ENCODE assay signal across 19 cellular contexts in the genomic region with DNA sequence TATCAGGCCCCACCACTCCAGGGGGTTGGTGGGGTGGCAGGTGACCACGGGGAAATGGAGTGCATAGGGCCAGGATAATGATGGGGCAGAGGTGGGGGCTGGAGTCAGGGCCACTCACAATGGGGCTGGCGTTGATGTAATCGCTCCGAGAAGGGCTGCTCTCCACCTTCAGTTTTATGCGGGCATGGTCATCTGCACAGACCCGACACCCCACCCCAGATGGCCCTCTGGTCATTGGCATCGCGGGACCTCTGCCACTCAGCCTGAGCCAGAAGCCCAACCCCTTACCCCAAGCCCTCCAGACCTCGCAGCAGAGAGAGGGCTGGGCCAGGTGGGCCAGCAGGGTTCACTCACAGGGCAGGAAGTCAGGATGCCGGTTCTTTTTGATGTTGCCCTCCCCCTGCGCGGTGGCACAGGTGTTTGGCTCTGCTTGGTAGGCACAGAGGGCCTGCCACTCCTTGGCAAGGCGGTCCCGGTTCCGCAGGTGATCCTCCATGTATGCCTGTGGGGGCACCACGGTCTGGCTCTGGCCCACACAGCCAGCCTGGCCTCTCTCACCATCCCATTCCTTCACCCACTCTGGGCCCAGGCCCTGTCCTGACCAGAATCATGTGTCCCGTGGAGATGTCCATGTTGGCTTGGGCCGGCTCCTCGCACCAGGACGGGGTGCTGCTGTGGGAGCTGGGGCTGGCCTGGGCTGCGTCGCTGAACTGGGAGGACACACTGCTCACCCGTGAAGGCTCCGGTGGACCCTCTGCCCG. TPM values are rescaled to one million over a fixed set of nuclear protein-coding genes. Genes with fewer than 3 reads are reported as not detected.
DNase-seq lines count a peak whose midpoint lies in the region; ATAC-seq and TF ChIP-seq lines count a peak whose summit lies in the region.
"Had no signal": no experiment of that assay in that cellular context is flagged by ENCODE, and none has a peak within 500 bp of the region (broad histone marks: within the 10 kb centered on the region; RNA-seq: fewer than 3 reads in every experiment).

No MANE protein-coding gene starts in this region.

- no peak overlapping the region for H3K27ac ChIP-seq in CD8-positive, alpha-beta T cell (ENCODE audit: low read depth, low read length)
- H3K27ac ChIP-seq: RWPE1 had no signal

- POLR2A ChIA-PET in CD8-positive, alpha-beta T cell (lab: Charles Lee), result no interaction called here

- H3K27me3 Mint-ChIP-seq in CD8-positive, alpha-beta T cell (ENCODE audit: low read depth), result peaks cover 15% of the 10 kb centered on the region

- H3K36me3 Mint-ChIP-seq in CD8-positive, alpha-beta T cell, result no peaks in the 10 kb centered on the region
- H3K36me3 Mint-ChIP-seq: CD8-positive, alpha-beta memory T cell had no signal

- CTCF ChIA-PET in CD8-positive, alpha-beta T cell (lab: Charles Lee), result interaction anchor here (0.9 to 10.7 kb wide), 11 partner anchors 17 to 239 kb away, joined by 3 to 269 read pairs (median 26); a partner anchor contains a TSS

- no peak overlapping the region for H3K4me3 ChIP-seq in CD8-positive, alpha-beta T cell (ENCODE audit: low read depth, low read length)
- H3K4me3 ChIP-seq in H7 (ENCODE audit: insufficient read depth, low read depth, low read length), result no peak overlapping the region
- H3K4me3 ChIP-seq in foreskin fibroblast (ENCODE audit: low read depth in 1 of 2, low read length in 2 of 2), result no peak overlapping the region

- H3K9me3 ChIP-seq in CD8-positive, alpha-beta T cell (ENCODE audit: low read length), result no peaks in the 10 kb centered on the region
- H3K9me3 ChIP-seq: BE2C had no signal

- peaks cover 37% of the 10 kb centered on the region for H3K4me1 Mint-ChIP-seq in CD8-positive, alpha-beta T cell (ENCODE audit: low read depth)

- no peaks in the 10 kb centered on the region for H3K27me3 ChIP-seq in CD8-positive, alpha-beta T cell (ENCODE audit: insufficient read depth, low read length)
- H3K27me3 ChIP-seq in H7 (ENCODE audit: control insufficient read depth, insufficient read depth, low read length), result peaks cover 20% of the 10 kb centered on the region
- H3K27me3 ChIP-seq: BE2C had no signal

- H3K27ac Mint-ChIP-seq in CD8-positive, alpha-beta T cell, result no peak overlapping the region
- H3K27ac Mint-ChIP-seq: H9 had no signal

- no peaks in the 10 kb centered on the region for H3K36me3 ChIP-seq in CD8-positive, alpha-beta T cell (ENCODE audit: insufficient read depth, low read length)
- H3K36me3 ChIP-seq in H7 (replicated peaks; ENCODE audit: control insufficient read depth, insufficient read depth, low read length), result no peaks in the 10 kb centered on the region

- H3K9me3 Mint-ChIP-seq in CD8-positive, alpha-beta T cell, result no peaks in the 10 kb centered on the region
- H3K9me3 Mint-ChIP-seq: CD8-positive, alpha-beta memory T cell had no signal

- peak in 2 of 7 experiments; percentile 36 to 67 for DNase-seq in CD8-positive, alpha-beta T cell
- DNase-seq in H7 (peak; percentile 45), left lobe of liver (ENCODE audit: low spot score) (peak; percentile 42), posterior vena cava (ENCODE audit: low spot score) (peak; percentile 70), NCI-H2029 (lab: John Stamatoyannopoulos, UW) (no peak), foreskin fibroblast (no peak)
- DNase-seq: BE2C, H9, IMR-90, MV-4-11, NCI-H1417 treated with DMSO at 0.1 percent for 48 hours, NCI-H2081, NCI-H524 treated with DMSO at 0.1 percent for 48 hours, OCI-M1 had no signal

- intact Hi-C loops in CD8-positive, alpha-beta T cell (cut with DNase I, micrococcal nuclease), result loop anchor here in 1 of 2 experiments (5.0 kb wide), 3 partner anchors 70 to 245 kb away; a partner anchor contains a TSS
- intact Hi-C loops in posterior vena cava (cut with DNase I), result loop anchor here (5.0 kb wide), 1 partner anchor 135 kb away; a partner anchor contains a TSS

- peak; percentile 34 for ATAC-seq in CD8-positive, alpha-beta T cell
- ATAC-seq in left lobe of liver (no peak), GM21529 (IDR thresholded peaks at IDR 0.05; ENCODE audit: unreplicated experiment) (no peak)

- no peak for TF ChIP-seq CTCF in CD8-positive, alpha-beta T cell (IDR thresholded peaks at IDR 0.05)
- no peak for TF ChIP-seq CTCF in foreskin fibroblast (IDR thresholded peaks at IDR 0.05; ENCODE audit: low read depth, low read length)

- H3K4me1 ChIP-seq in CD8-positive, alpha-beta T cell (ENCODE audit: insufficient read depth, low read length), result peaks cover 39% of the 10 kb centered on the region
- H3K4me1 ChIP-seq: BE2C had no signal

- H3K4me3 Mint-ChIP-seq in CD8-positive, alpha-beta T cell, result no peak overlapping the region
- H3K4me3 Mint-ChIP-seq: CD8-positive, alpha-beta memory T cell had no signal

RNA-seq across cellular contexts. Expression of a gene that starts 12.4 kb away (rescaled TPM):
- total RNA-seq in CD8-positive, alpha-beta T cell, result under 1 TPM; 0.39 to 0.46 TPM
- total RNA-seq in H7 (2014; rRNA removed; shearing (Covaris generic)), result 0.73 and 2.0 TPM in 2 replicates
- total RNA-seq in left lobe of liver, result not detected
- not detected for total RNA-seq in posterior vena cava

RNA-seq across cellular contexts. Expression of a gene that starts 17.6 kb away (rescaled TPM):
- total RNA-seq in CD8-positive, alpha-beta T cell, result 100 to 1,000 TPM; 108 to 123 TPM
- total RNA-seq in H7 (2014; rRNA removed; shearing (Covaris generic)), result 29.1 and 38.6 TPM in 2 replicates
- total RNA-seq in left lobe of liver (40.9 TPM), posterior vena cava (10 to 100 TPM; 42.0 to 45.7 TPM)

RNA-seq across cellular contexts. Expression of a gene that starts 35.7 kb away (rescaled TPM):
- not detected for total RNA-seq in CD8-positive, alpha-beta T cell
- not detected in 2 replicates for total RNA-seq in H7 (2014; rRNA removed; shearing (Covaris generic))
- total RNA-seq in left lobe of liver (not detected), posterior vena cava (not detected)
- total RNA-seq: CD8-positive, alpha-beta memory T cell; Daoy; H9; IMR-90; SK-MEL-5 had no signal

RNA-seq across cellular contexts. Expression of a gene that starts 43.1 kb away (rescaled TPM):
- total RNA-seq in CD8-positive, alpha-beta T cell, result 100 to 1,000 TPM; 322 TPM
- 20.3 and 43.9 TPM in 2 replicates for total RNA-seq in H7 (2014; rRNA removed; shearing (Covaris generic))
- total RNA-seq in left lobe of liver, result 29.0 TPM
- 10 to 100 TPM; 25.6 to 25.9 TPM for total RNA-seq in posterior vena cava
- total RNA-seq: SK-MEL-5 had no signal

RNA-seq across cellular contexts. Expression of a gene that starts 43.8 kb away (rescaled TPM):
- not detected for total RNA-seq in CD8-positive, alpha-beta T cell
- 0.28 TPM in 1 of 2 replicates, not detected in the other for total RNA-seq in H7 (2014; rRNA removed; shearing (Covaris generic))
- total RNA-seq in left lobe of liver (not detected), posterior vena cava (not detected)
- total RNA-seq: CD8-positive, alpha-beta memory T cell; Daoy; H9; IMR-90; SK-MEL-5 had no signal

Comparison
In these comparisons a context has a peak if more than half of its experiments do, and no peak if none do; other contexts are left out.
1. DNase-seq: peak in H7 (single experiment), left lobe of liver (single experiment) and posterior vena cava (single experiment); none in NCI-H2029 (single experiment) and foreskin fibroblast (0 of 2).